Comparison of ENCODE assay signal across 24 cellular contexts in the genomic region with DNA sequence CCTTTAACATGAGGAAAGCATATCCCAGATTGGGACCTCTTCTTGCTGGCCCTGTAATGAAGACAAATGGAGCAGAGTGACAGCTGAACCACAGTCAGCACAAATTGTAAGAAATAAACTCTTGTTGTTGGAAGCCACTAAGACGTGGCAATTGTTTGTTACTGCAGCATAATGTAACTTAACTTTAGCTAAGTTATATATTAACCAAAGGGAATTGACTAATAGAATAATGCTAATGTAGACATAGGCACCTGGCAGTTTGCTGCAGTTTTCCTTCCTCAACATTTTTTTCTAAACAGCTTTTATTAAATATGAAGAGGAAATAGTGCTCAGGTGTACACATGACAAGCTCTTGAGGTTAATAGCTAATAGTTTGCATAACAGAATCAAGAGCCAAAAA.
DNase-seq lines count a peak whose midpoint lies in the region; ATAC-seq, FAIRE-seq and TF ChIP-seq lines count a peak whose summit lies in the region.
"Had no signal": no experiment of that assay in that cellular context is flagged by ENCODE, and none has a peak within 500 bp of the region (broad histone marks: within the 10 kb centered on the region; RNA-seq: fewer than 3 reads in every experiment).

No MANE protein-coding gene starts in this region.

- POLR2A ChIA-PET in HepG2 (lab: Yijun Ruan, JAX) = no interaction called here

- no peaks in the 10 kb centered on the region for H4K20me1 ChIP-seq in HepG2 (ENCODE audit: insufficient read depth, low read length)
- H4K20me1 ChIP-seq: BLaER1 had no signal

- no peak for TF ChIP-seq RAD21 in HepG2 (CRISPR knock-in tag; IDR thresholded peaks at IDR 0.05)

- intact Hi-C loops in right lobe of liver (cut with DNase I) (no loop called here), HepG2 (cut with micrococcal nuclease; ENCODE audit: unreplicated experiment) (no loop called here), left lung (cut with DNase I) (no loop called here)

- in situ Hi-C loops in HepG2 (cut with HindIII; ENCODE audit: extremely low pct_ligation_motif_present, low pct_unique_long_range_greater_than_20kb) = no loop called here

- DNase-seq in DMS53 (lab: John Stamatoyannopoulos, UW) (peak; percentile 6), DMS53 treated with DMSO at 0.1 percent for 48 hours (lab: John Stamatoyannopoulos, UW; ENCODE audit: unreplicated experiment) (no peak), right lobe of liver (no peak), HepG2 (ENCODE audit: low spot score) (no peak), left lung (no peak), SW480 (ENCODE audit: low spot score) (no peak)
- DNase-seq: Caco-2; CD4-positive, CD25-positive, alpha-beta regulatory T cell; CD8-positive, alpha-beta T cell; DMS153; EL; GDM1; GOT3; HFFc6 had no signal

- ATAC-seq in right lobe of liver = peak in 3 of 4 donors; percentile 39 to 69 (median 52)
- no peak for ATAC-seq in HepG2
- peak; percentile 59 for ATAC-seq in left lung
- ATAC-seq in GM19324 (IDR thresholded peaks at IDR 0.05; ENCODE audit: low FRiP score, unreplicated experiment) = no peak
- no peak for ATAC-seq in HG03280 (IDR thresholded peaks at IDR 0.05; ENCODE audit: unreplicated experiment)
- ATAC-seq: CD8-positive, alpha-beta T cell; GM12878 had no signal

- TF ChIP-seq EP300 in HepG2 (IDR thresholded peaks at IDR 0.05; ENCODE audit: low read depth in 2 of 2, low read length in 2 of 2) (no peak), HepG2 (CRISPR knock-in tag; IDR thresholded peaks at IDR 0.05; ENCODE audit: borderline replicate concordance) (no peak)

- TF ChIP-seq POLR2A in right lobe of liver (IDR thresholded peaks at IDR 0.05) (no peak), HepG2 (IDR thresholded peaks at IDR 0.05; ENCODE audit: insufficient read depth in 1 of 2, low read depth in 2 of 2, low read length in 2 of 2) (no peak)

- CTCF ChIA-PET in HepG2 (lab: Yijun Ruan, JAX; ENCODE audit: low intra/inter-chr PET ratio, low total read pairs) = no interaction called here

- WGBS in right lobe of liver (ENCODE audit: insufficient coverage, low coverage, low lambda C conversion rate, missing lambda C conversion rate) = 28% methylated on average over 1 of the region's 1 CpG
- WGBS in HepG2 (ENCODE audit: low lambda C conversion rate) = 5% methylated on average over 1 of the region's 1 CpG

- H3K9ac ChIP-seq in HepG2 (ENCODE audit: insufficient read depth, low read depth, low read length) = no peak overlapping the region
- H3K9ac ChIP-seq: BLaER1 had no signal

- no peaks in the 10 kb centered on the region for H3K27me3 ChIP-seq in right lobe of liver
- 0 out of 5 replicates have a peak, but pooled peaks cover 0 to 2% of the 10 kb centered on the region in 2 experiments for H3K27me3 ChIP-seq in HepG2 (ENCODE audit: control insufficient read depth in 1 of 2, insufficient read depth in 2 of 2, low read length in 2 of 2)
- H3K27me3 ChIP-seq in left lung = no peaks in the 10 kb centered on the region
- H3K27me3 ChIP-seq: BLaER1 had no signal

- H3K79me2 ChIP-seq in HepG2 (ENCODE audit: insufficient read depth, low read length) = no peaks in the 10 kb centered on the region

- no TSS peak for BruUV-seq in HepG2 (replicated peaks; lab: Mats Ljungman, UMichigan)

- H3K4me3 ChIP-seq in right lobe of liver (no peak overlapping the region), HepG2 (replicated peaks in 1 of 3; ENCODE audit: insufficient read depth in 1 of 3, low read depth in 2 of 3, low read length in 3 of 3) (no peak overlapping the region), left lung (no peak overlapping the region)
- H3K4me3 ChIP-seq: BLaER1, GM12878, HAP-1 had no signal

- H3K9me3 ChIP-seq in right lobe of liver (no peaks in the 10 kb centered on the region), HepG2 (ENCODE audit: low read length) (no peaks in the 10 kb centered on the region), left lung (no peaks in the 10 kb centered on the region)
- H3K9me3 ChIP-seq: BLaER1, Caco-2, HAP-1 had no signal

- H3K4me2 ChIP-seq in HepG2 (ENCODE audit: low read depth, low read length) = no peak overlapping the region
- H3K4me2 ChIP-seq: BLaER1 had no signal

- H3K27ac ChIP-seq in right lobe of liver (no peak overlapping the region), HepG2 (ENCODE audit: extremely low read length, insufficient read depth, low read length) (no peak overlapping the region), left lung (no peak overlapping the region)
- H3K27ac ChIP-seq: 22Rv1, BLaER1, C4-2B had no signal

- no peak overlapping the region for H2AFZ ChIP-seq in HepG2 (ENCODE audit: low read length)

- FAIRE-seq in HepG2 (lab: Jason Lieb, UNC) = no peak
- FAIRE-seq: A204.1, GM12878, GM19239, H54 had no signal

- no peaks in the 10 kb centered on the region for H3K36me3 ChIP-seq in right lobe of liver
- no peaks in the 10 kb centered on the region for H3K36me3 ChIP-seq in HepG2 (replicated peaks in 1 of 2; ENCODE audit: control insufficient read depth in 1 of 2, insufficient read depth in 2 of 2, low read length in 2 of 2)
- no peaks in the 10 kb centered on the region for H3K36me3 ChIP-seq in left lung
- H3K36me3 ChIP-seq: BLaER1, HAP-1 had no signal

- H3K4me1 ChIP-seq in right lobe of liver = no peaks in the 10 kb centered on the region
- H3K4me1 ChIP-seq in HepG2 (ENCODE audit: insufficient read depth, low read length) = no peaks in the 10 kb centered on the region
- no peaks in the 10 kb centered on the region for H3K4me1 ChIP-seq in left lung
- H3K4me1 ChIP-seq: BLaER1, Caco-2, HAP-1 had no signal

- no peak for TF ChIP-seq CTCF in right lobe of liver (IDR thresholded peaks at IDR 0.05)
- TF ChIP-seq CTCF in HepG2 (CRISPR knock-in tag; IDR thresholded peaks at IDR 0.05) = no peak
- TF ChIP-seq CTCF in left lung (IDR thresholded peaks at IDR 0.05) = no peak

TF ChIP-seq in HepG2, 621 proteins besides CTCF, POLR2A, EP300 and RAD21 (continues in another document):
- TF ChIP-seq ZNF549 (CRISPR knock-in tag; IDR thresholded peaks at IDR 0.05) (no peak), ZNF7 (CRISPR knock-in tag; IDR thresholded peaks at IDR 0.05) (no peak), RBAK (CRISPR knock-in tag; IDR thresholded peaks at IDR 0.05) (no peak), ZNF230 (CRISPR knock-in tag; IDR thresholded peaks at IDR 0.05) (no peak), NR2F2 (IDR thresholded peaks at IDR 0.05; ENCODE audit: borderline replicate concordance, low read depth) (no peak), NKX3-1 (CRISPR knock-in tag; IDR thresholded peaks at IDR 0.05) (no peak), ZNF629 (CRISPR knock-in tag; conservative IDR thresholded peaks at IDR 0.05) (no peak), ZFP36L2 (CRISPR knock-in tag; IDR thresholded peaks at IDR 0.05) (no peak), ZBTB3 (CRISPR knock-in tag; IDR thresholded peaks at IDR 0.05; ENCODE audit: borderline replicate concordance, low read depth) (no peak), RFXAP (CRISPR knock-in tag; IDR thresholded peaks at IDR 0.05; ENCODE audit: borderline replicate concordance) (no peak)
- TF ChIP-seq, protein P1, sequence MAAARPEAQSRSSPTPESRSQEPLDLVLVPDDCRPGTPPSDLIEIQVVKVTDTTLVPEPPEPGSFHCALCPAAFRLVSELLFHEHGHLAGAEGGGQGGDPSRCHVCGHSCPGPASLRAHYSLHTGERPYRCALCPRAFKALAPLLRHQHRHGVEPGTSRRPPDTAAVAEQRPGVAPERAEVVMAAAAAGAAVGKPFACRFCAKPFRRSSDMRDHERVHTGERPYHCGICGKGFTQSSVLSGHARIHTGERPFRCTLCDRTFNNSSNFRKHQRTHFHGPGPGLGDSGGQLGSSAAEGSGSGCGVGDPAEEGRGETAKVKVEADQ (CRISPR knock-in tag; IDR thresholded peaks at IDR 0.05; ENCODE audit: borderline replicate concordance) = no peak
- TF ChIP-seq, protein P2, sequence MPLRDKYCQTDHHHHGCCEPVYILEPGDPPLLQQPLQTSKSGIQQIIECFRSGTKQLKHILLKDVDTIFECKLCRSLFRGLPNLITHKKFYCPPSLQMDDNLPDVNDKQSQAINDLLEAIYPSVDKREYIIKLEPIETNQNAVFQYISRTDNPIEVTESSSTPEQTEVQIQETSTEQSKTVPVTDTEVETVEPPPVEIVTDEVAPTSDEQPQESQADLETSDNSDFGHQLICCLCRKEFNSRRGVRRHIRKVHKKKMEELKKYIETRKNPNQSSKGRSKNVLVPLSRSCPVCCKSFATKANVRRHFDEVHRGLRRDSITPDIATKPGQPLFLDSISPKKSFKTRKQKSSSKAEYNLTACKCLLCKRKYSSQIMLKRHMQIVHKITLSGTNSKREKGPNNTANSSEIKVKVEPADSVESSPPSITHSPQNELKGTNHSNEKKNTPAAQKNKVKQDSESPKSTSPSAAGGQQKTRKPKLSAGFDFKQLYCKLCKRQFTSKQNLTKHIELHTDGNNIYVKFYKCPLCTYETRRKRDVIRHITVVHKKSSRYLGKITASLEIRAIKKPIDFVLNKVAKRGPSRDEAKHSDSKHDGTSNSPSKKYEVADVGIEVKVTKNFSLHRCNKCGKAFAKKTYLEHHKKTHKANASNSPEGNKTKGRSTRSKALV (CRISPR knock-in tag; IDR thresholded peaks at IDR 0.05) = no peak
- TF ChIP-seq, protein P3, sequence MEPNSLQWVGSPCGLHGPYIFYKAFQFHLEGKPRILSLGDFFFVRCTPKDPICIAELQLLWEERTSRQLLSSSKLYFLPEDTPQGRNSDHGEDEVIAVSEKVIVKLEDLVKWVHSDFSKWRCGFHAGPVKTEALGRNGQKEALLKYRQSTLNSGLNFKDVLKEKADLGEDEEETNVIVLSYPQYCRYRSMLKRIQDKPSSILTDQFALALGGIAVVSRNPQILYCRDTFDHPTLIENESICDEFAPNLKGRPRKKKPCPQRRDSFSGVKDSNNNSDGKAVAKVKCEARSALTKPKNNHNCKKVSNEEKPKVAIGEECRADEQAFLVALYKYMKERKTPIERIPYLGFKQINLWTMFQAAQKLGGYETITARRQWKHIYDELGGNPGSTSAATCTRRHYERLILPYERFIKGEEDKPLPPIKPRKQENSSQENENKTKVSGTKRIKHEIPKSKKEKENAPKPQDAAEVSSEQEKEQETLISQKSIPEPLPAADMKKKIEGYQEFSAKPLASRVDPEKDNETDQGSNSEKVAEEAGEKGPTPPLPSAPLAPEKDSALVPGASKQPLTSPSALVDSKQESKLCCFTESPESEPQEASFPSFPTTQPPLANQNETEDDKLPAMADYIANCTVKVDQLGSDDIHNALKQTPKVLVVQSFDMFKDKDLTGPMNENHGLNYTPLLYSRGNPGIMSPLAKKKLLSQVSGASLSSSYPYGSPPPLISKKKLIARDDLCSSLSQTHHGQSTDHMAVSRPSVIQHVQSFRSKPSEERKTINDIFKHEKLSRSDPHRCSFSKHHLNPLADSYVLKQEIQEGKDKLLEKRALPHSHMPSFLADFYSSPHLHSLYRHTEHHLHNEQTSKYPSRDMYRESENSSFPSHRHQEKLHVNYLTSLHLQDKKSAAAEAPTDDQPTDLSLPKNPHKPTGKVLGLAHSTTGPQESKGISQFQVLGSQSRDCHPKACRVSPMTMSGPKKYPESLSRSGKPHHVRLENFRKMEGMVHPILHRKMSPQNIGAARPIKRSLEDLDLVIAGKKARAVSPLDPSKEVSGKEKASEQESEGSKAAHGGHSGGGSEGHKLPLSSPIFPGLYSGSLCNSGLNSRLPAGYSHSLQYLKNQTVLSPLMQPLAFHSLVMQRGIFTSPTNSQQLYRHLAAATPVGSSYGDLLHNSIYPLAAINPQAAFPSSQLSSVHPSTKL (CRISPR knock-in tag; IDR thresholded peaks at IDR 0.05) = no peak

Comparison
In these comparisons a context has a peak if more than half of its experiments do, and no peak if none do; other contexts are left out.
1. ATAC-seq: peak in right lobe of liver (3 of 4) and left lung (single experiment); none in HepG2 (single experiment), GM19324 (single experiment) and HG03280 (single experiment).